In the genomic region with DNA sequence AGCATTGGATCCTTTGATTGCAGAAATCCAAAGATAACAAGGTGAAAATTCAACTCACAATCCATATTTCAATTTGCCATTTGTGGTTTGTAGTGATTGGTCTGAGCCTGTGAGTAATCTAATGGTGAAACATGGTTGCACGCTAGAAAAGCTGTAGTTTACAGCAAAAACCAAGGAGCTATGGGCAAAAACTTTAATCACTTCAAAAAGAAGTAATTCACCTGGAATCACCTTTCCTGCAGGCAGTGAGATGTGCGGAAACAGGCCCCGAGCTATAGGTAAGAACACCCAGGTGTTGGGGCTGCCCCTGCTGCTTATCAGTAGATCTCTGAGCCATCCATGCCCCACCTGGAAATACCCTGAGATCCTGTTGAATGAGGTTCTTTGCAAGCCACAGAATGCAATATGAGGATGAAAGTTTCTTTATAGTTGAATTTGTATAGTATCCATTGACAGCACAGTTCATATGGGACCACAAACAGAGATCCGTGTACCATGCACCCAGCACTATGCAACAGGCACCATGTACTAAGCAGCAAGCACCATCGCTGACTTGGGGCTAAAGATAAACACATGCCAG, we compare ENCODE assay signal across 12 cellular contexts.
DNase-seq lines count a peak whose midpoint lies in the region; ATAC-seq, FAIRE-seq and TF ChIP-seq lines count a peak whose summit lies in the region.
"Had no signal": no experiment of that assay in that cellular context is flagged by ENCODE, and none has a peak within 500 bp of the region (broad histone marks: within the 10 kb centered on the region; RNA-seq: fewer than 3 reads in every experiment).

No MANE protein-coding gene starts in this region.

- WGBS in K562 (ENCODE audit: insufficient coverage, low coverage, missing lambda C conversion rate) = 0% methylated on average over 5 of the region's 5 CpGs
- no CpG with 5 or more reads among the region's 5 CpGs for WGBS in neuronal stem cell (ENCODE audit: extremely low coverage in 2 of 2, insufficient read length in 2 of 2, insufficient replicate concordance in 1 of 2), 2 donors

- intact Hi-C loops in K562 (cut with micrococcal nuclease) = no loop called here

- in situ Hi-C loops in K562 (cut with MboI) = no loop called here

- TF ChIP-seq EP300 in K562 (IDR thresholded peaks at IDR 0.05; ENCODE audit: low read length) = no peak

- FAIRE-seq in K562 (lab: Jason Lieb, UNC) = no peak

- H3K36me3 ChIP-seq in K562 (ENCODE audit: control insufficient read depth, insufficient read depth, low read length) = no peaks in the 10 kb centered on the region
- no peaks in the 10 kb centered on the region for H3K36me3 ChIP-seq in neuronal stem cell (replicated peaks in 1 of 2; ENCODE audit: control insufficient read depth in 2 of 2, insufficient read depth in 2 of 2, low read length in 2 of 2)
- H3K36me3 ChIP-seq: cardiac muscle cell, right lobe of liver, thoracic aorta had no signal

- H3K27ac ChIP-seq in K562 (ENCODE audit: extremely low read depth, low read depth, low read length) (no peak overlapping the region), neuronal stem cell (replicated peaks; ENCODE audit: low read length) (no peak overlapping the region)
- H3K27ac ChIP-seq: cardiac muscle cell, right lobe of liver, thoracic aorta had no signal

- no peak overlapping the region for H2BK15ac ChIP-seq in neuronal stem cell (ENCODE audit: low read length)

- no TSS peak for BruUV-seq in K562 (replicated peaks; lab: Mats Ljungman, UMichigan)

- TF ChIP-seq RAD21 in K562 (CRISPR knock-in tag; conservative IDR thresholded peaks at IDR 0.05 in 1 of 2, IDR thresholded peaks at IDR 0.05 in 1 of 2) = no peak

- H2AFZ ChIP-seq in K562 (ENCODE audit: low read depth, low read length) (no peak overlapping the region), neuronal stem cell (ENCODE audit: low read length) (no peak overlapping the region)

- no peak overlapping the region for H3K18ac ChIP-seq in neuronal stem cell (ENCODE audit: low read length)

- H3K27me3 ChIP-seq in K562 (ENCODE audit: control insufficient read depth in 2 of 2, insufficient read depth in 2 of 2, low read length in 2 of 2) (no peaks in the 10 kb centered on the region), neuronal stem cell (ENCODE audit: control insufficient read depth in 3 of 3, insufficient read depth in 3 of 3, low read depth in 1 of 3, low read length in 3 of 3) (no peaks in the 10 kb centered on the region)
- H3K27me3 ChIP-seq: cardiac muscle cell had no signal

- H3K9ac ChIP-seq in K562 (ENCODE audit: insufficient read depth in 1 of 2, low read depth in 2 of 2, low read length in 2 of 2) (no peak overlapping the region), neuronal stem cell (ENCODE audit: low read depth, low read length, poor library complexity) (peak overlapping the region; percentile 21)

- H3K79me2 ChIP-seq in K562 (ENCODE audit: control insufficient read depth, insufficient read depth, low read length) = no peaks in the 10 kb centered on the region

- DNase-seq in ELR (ENCODE audit: low read depth) = peak; percentile 86
- peak; percentile 79 for DNase-seq in M059J (ENCODE audit: low read depth)
- DNase-seq in K562 (ENCODE audit: extremely low read depth in 1 of 4, low spot score in 3 of 4) = no peak
- no peak for DNase-seq in neuronal stem cell (ENCODE audit: low spot score)
- DNase-seq in nucleus accumbens (lab: John Stamatoyannopoulos, UW) = no peak
- DNase-seq in NK-92 (lab: John Stamatoyannopoulos, UW; ENCODE audit: unreplicated experiment) = no peak
- no peak for DNase-seq in NCI-H2081 (lab: John Stamatoyannopoulos, UW)
- DNase-seq: activated effector memory CD4-positive, alpha-beta T cell treated with Interleukin-2 at 50 U/mL for 16 hours; left ventricle myocardium superior had no signal

- H3K14ac ChIP-seq in neuronal stem cell (ENCODE audit: low read length) = no peak overlapping the region

- no peak for TF ChIP-seq POLR2A in K562 (conservative IDR thresholded peaks at IDR 0.05)

- CTCF ChIA-PET in K562 (lab: Yijun Ruan, JAX; ENCODE audit: low intra/inter-chr PET ratio) = no interaction called here

- H4K20me1 ChIP-seq in K562 (replicated peaks; ENCODE audit: control insufficient read depth, insufficient read depth, low read length) = no peaks in the 10 kb centered on the region

- no peak for ATAC-seq in K562

- H4K91ac ChIP-seq in neuronal stem cell (ENCODE audit: low read depth, low read length, poor library complexity) = no peak overlapping the region

- H2BK12ac ChIP-seq in neuronal stem cell (ENCODE audit: low read length) = no peak overlapping the region

- no peak overlapping the region for H2AK5ac ChIP-seq in neuronal stem cell (ENCODE audit: low read depth, low read length)

- no peak overlapping the region for H2BK5ac ChIP-seq in neuronal stem cell (ENCODE audit: low read length)

- no peak for TF ChIP-seq CTCF in K562 (IDR thresholded peaks at IDR 0.05 in 2 of 3, conservative IDR thresholded peaks at IDR 0.05 in 1 of 3; ENCODE audit: insufficient read depth in 2 of 3, low read depth in 1 of 3, low read length in 3 of 3)

- H3K4me3 ChIP-seq in K562 = no peak overlapping the region
- H3K4me3 ChIP-seq in neuronal stem cell (ENCODE audit: low read length in 2 of 2) = no peak overlapping the region
- H3K4me3 ChIP-seq: cardiac muscle cell, right lobe of liver, thoracic aorta had no signal

- no peak overlapping the region for H3K4ac ChIP-seq in neuronal stem cell (ENCODE audit: low read length)

- H3K9me1 ChIP-seq in K562 (ENCODE audit: control insufficient read depth, insufficient read depth, low read length) = no peaks in the 10 kb centered on the region

- no peaks in the 10 kb centered on the region for H3K9me3 ChIP-seq in K562 (replicated peaks; ENCODE audit: control insufficient read depth, insufficient read depth, low read depth, low read length)
- peaks cover 0 to 2% of the 10 kb centered on the region in 2 donors for H3K9me3 ChIP-seq in neuronal stem cell (replicated peaks in 1 of 2; ENCODE audit: control insufficient read depth in 2 of 2, insufficient read depth in 1 of 2, low read depth in 1 of 2, low read length in 2 of 2)
- H3K9me3 ChIP-seq: right lobe of liver, thoracic aorta had no signal

- H3K4me2 ChIP-seq in K562 (ENCODE audit: insufficient read depth, low read length) = no peak overlapping the region
- H3K4me2 ChIP-seq in neuronal stem cell (ENCODE audit: insufficient read depth, low read length, poor library complexity, severe bottlenecking) = no peak overlapping the region

- POLR2A ChIA-PET in K562 (lab: Yijun Ruan, JAX) = no interaction called here

- H4K8ac ChIP-seq in neuronal stem cell (ENCODE audit: low read depth, low read length) = no peak overlapping the region

- H3K23ac ChIP-seq in neuronal stem cell (ENCODE audit: low read depth, low read length, poor library complexity) = no peak overlapping the region

- H3K4me1 ChIP-seq in K562 (replicated peaks in 1 of 2; ENCODE audit: control insufficient read depth in 2 of 2, insufficient read depth in 2 of 2, low read length in 2 of 2) = no peaks in the 10 kb centered on the region
- peaks cover 0 to 4% of the 10 kb centered on the region in 2 donors for H3K4me1 ChIP-seq in neuronal stem cell (ENCODE audit: control insufficient read depth in 2 of 2, insufficient read depth in 1 of 2, low read depth in 1 of 2, low read length in 2 of 2)
- H3K4me1 ChIP-seq: right lobe of liver had no signal

- no peak overlapping the region for H2BK120ac ChIP-seq in neuronal stem cell (ENCODE audit: low read depth, low read length)

- no peaks in the 10 kb centered on the region for H3K79me1 ChIP-seq in neuronal stem cell (ENCODE audit: low read depth, low read length)

TF ChIP-seq in K562, 482 proteins besides CTCF, POLR2A, EP300 and RAD21:
- TF ChIP-seq FOSL1 (tag; conservative IDR thresholded peaks at IDR 0.05) = peak; percentile 62
- no peak for TF ChIP-seq KDM1A (IDR thresholded peaks at IDR 0.05)

Comparison
In these comparisons a context has a peak if more than half of its experiments do, and no peak if none do; other contexts are left out.
1. DNase-seq: peak in ELR (single experiment) and M059J (single experiment); none in K562 (0 of 4), neuronal stem cell (single experiment), nucleus accumbens (0 of 56), NK-92 (single experiment) and NCI-H2081 (0 of 2).